ENCODE assay signal across 20 cellular contexts in the genomic region with DNA sequence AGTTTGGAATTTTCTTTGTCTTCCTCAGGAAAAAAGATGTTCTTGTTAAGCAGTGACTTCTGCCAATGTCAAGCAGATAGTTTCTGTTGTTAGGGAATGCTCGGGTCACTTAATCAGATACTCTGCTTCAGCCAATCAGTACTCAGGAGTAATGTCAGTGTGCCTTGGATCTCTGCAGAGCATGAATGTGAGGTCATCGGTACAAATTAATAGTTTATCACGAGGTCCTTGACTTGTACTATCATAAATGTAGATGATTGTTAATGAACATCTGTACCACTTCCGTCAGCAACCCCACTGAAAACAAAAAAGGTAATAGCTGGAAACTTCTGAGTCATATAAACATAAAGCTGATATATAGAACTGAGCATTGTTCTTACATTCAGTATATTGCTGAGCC.
"Had no signal": no experiment of that assay in that cellular context is flagged by ENCODE, and none has a peak within 500 bp of the region (broad histone marks: within the 10 kb centered on the region; RNA-seq: fewer than 3 reads in every experiment).

No MANE protein-coding gene starts in this region.

- H3K27ac ChIP-seq: WERI-Rb-1 had no signal

- H3K9me3 ChIP-seq: adrenal gland, mucosa of descending colon had no signal

- H3K4me3 ChIP-seq: adrenal gland, mucosa of descending colon had no signal

- ATAC-seq: activated naive CD4-positive, alpha-beta T cell treated with anti-CD3 and anti-CD28 coated beads, Interleukin-2, amount 50 U/mL, for 72 hours; activated T-cell treated with anti-CD3 and anti-CD28 coated beads, Interleukin-2, amount 50 U/mL, for 72 hours; esophagus mucosa; left lobe of liver; mucosa of descending colon; sciatic nerve; stimulated activated memory B cell treated with anti-CD40 and anti-IgM and Interleukin-4, amounts not matched to agents 10 μg/mL and 1 μg/mL and 100 μg/mL, for 72 hours had no signal

- H3K27me3 ChIP-seq: adrenal gland had no signal

- DNase-seq: activated CD4-positive, alpha-beta T cell treated with anti-CD3 and anti-CD28 coated beads for 1 hour; activated CD4-positive, alpha-beta T cell treated with anti-CD3 and anti-CD28 coated beads, Interleukin-2, amount 50 U/mL, for 4 hours; activated gamma-delta T cell treated with Interleukin-2 at 50 U/mL for 16 hours; activated T-cell treated with anti-CD3 and anti-CD28 coated beads, Interleukin-2, amount 50 U/mL, for 72 hours; cerebellar nuclear complex; cortex of kidney; effector CD4-positive, alpha-beta T cell; mammary epithelial cell; mucosa of descending colon; naive B cell; stimulated activated CD4-positive, alpha-beta T cell treated with anti-CD3 and anti-CD28 coated beads, Interleukin-4, amount 100 ng/mL, for 24 hours; SW 1271; T-helper 2 cell; WERI-Rb-1 had no signal

- H3K36me3 ChIP-seq: adrenal gland, WERI-Rb-1 had no signal
